Comparison of ENCODE assay signal across 17 cellular contexts in the genomic region with DNA sequence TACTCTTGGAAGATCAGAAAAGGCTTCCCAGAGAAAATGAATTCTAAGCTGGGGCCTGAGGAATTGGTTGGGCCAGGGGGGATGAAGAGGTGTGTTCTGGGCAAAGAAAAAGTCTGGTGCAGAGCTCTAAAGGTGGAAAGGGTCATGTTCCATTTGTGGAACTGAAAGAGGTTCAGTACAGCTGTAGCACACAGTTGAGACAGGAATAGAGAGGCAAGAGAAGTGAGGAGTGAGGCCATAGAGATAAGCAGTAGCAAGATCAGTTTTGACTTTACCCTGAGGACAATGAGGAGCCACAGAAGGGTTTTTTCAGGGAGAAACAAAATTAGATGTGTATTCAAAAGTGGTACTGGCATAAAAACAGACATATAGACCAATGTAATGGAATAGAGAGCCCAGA. TPM values are rescaled to one million over a fixed set of nuclear protein-coding genes. Genes with fewer than 3 reads are reported as not detected.
DNase-seq lines count a peak whose midpoint lies in the region; ATAC-seq, FAIRE-seq and TF ChIP-seq lines count a peak whose summit lies in the region.
"Had no signal": no experiment of that assay in that cellular context is flagged by ENCODE, and none has a peak within 500 bp of the region (broad histone marks: within the 10 kb centered on the region; RNA-seq: fewer than 3 reads in every experiment).

No MANE protein-coding gene starts in this region.

- ATAC-seq in GM19351 (IDR thresholded peaks at IDR 0.05; ENCODE audit: unreplicated experiment) (peak; percentile 88), HG02571 (IDR thresholded peaks at IDR 0.05; ENCODE audit: unreplicated experiment) (peak; percentile 51), HG03442 (IDR thresholded peaks at IDR 0.05; ENCODE audit: unreplicated experiment) (peak; percentile 61)
- ATAC-seq: activated CD8-positive, alpha-beta T cell treated with anti-CD3 and anti-CD28 coated beads, Interleukin-2, amount 10 ng/mL, durations not matched to agents 7 days and 5 days; left lobe of liver; Panc1 had no signal

- no peak for TF ChIP-seq POLR2A in GM12892 (IDR thresholded peaks at IDR 0.05; ENCODE audit: low read depth, low read length)

- DNase-seq in GM12892 (ENCODE audit: insufficient read length) (no peak), NCI-H2227 (lab: John Stamatoyannopoulos, UW; ENCODE audit: unreplicated experiment) (no peak), DMS153 treated with DMSO at 0.1 percent for 48 hours (lab: John Stamatoyannopoulos, UW; ENCODE audit: unreplicated experiment) (no peak), retina (no peak)
- DNase-seq in stimulated activated CD8-positive, alpha-beta memory T cell treated with anti-CD3 and anti-CD28 coated beads, Interleukin-4, amount 100 ng/mL, for 48 hours = no peak
- DNase-seq: activated CD8-positive, alpha-beta T cell treated with anti-CD3 and anti-CD28 coated beads, Interleukin-2, amount 10 ng/mL, durations not matched to agents 7 days and 5 days; dermis blood vessel endothelial cell; NCI-H1930; NCI-H524 treated with DMSO at 0.1 percent for 48 hours; stimulated activated CD4-positive, alpha-beta T cell treated with anti-CD3 and anti-CD28 coated beads, Interleukin-15, amount 100 ng/mL, for 24 hours; testis had no signal

- peak; percentile 95 for FAIRE-seq in GM12892 (lab: Jason Lieb, UNC)
- FAIRE-seq: astrocyte had no signal

RNA-seq across cellular contexts. Expression of a gene that starts 30.3 kb away (rescaled TPM):
- polyA plus RNA-seq in GM12892 (2012; ENCODE audit: missing spikeins) = 18.9 TPM

RNA-seq across cellular contexts. Expression of a gene that starts 30.6 kb away (rescaled TPM):
- 11.9 TPM for polyA plus RNA-seq in GM12892 (2012; ENCODE audit: missing spikeins)

RNA-seq across cellular contexts. Expression of a gene that starts 43.9 kb away (rescaled TPM):
- 9.8 TPM for polyA plus RNA-seq in GM12892 (2012; ENCODE audit: missing spikeins)
